ENCODE assay signal across 3 cellular contexts in genomic region chr9:136507221-136507991, GRCh38.
TF ChIP-seq lines count a peak whose summit lies in the region.

No MANE protein-coding gene starts in this region.

TF ChIP-seq in HepG2, 621 proteins besides CTCF, POLR2A, EP300 and RAD21:
- TF ChIP-seq RFX3 (CRISPR knock-in tag; IDR thresholded peaks at IDR 0.05), result no peak
- TF ChIP-seq KLF15 (CRISPR knock-in tag; IDR thresholded peaks at IDR 0.05; ENCODE audit: borderline replicate concordance), result no peak
- no peak for TF ChIP-seq ZNF547 (CRISPR knock-in tag; IDR thresholded peaks at IDR 0.05)
- no peak for TF ChIP-seq SAFB2 (CRISPR knock-in tag; IDR thresholded peaks at IDR 0.05; ENCODE audit: borderline replicate concordance, low read depth)
- TF ChIP-seq ZFP36 (IDR thresholded peaks at IDR 0.05; ENCODE audit: borderline replicate concordance, low read depth, low read length, partially characterized antibody), result peak; percentile 51

TF ChIP-seq in K562, 482 proteins besides CTCF, POLR2A, EP300 and RAD21:
- TF ChIP-seq POLR2AphosphoS5 (IDR thresholded peaks at IDR 0.05; ENCODE audit: control insufficient read depth, insufficient read depth, low read depth, low read length) (no peak), ZFP36 (IDR thresholded peaks at IDR 0.05; ENCODE audit: low read depth, low read length, partially characterized antibody) (peak; percentile 99), ZNF436 (CRISPR knock-in tag; IDR thresholded peaks at IDR 0.05) (peak; percentile 79; the same call in 1 of the 2 replicates), ATF1 (CRISPR knock-in tag; IDR thresholded peaks at IDR 0.05) (no peak), ATF1 (tag; IDR thresholded peaks at IDR 0.05) (no peak), GTF3C2 (IDR thresholded peaks at IDR 0.05; ENCODE audit: borderline replicate concordance, extremely low read depth, insufficient read length) (peak; percentile 67), BCOR (IDR thresholded peaks at IDR 0.05) (0 out of 2 replicates have a peak, but pooled peaks have one; percentile 45)

TF ChIP-seq in SK-N-SH, 30 proteins besides CTCF, POLR2A, EP300 and RAD21:
- TF ChIP-seq PBX3 (IDR thresholded peaks at IDR 0.05), result no peak
- no peak for TF ChIP-seq IRF3 (IDR thresholded peaks at IDR 0.05; ENCODE audit: low read depth, low read length)
- TF ChIP-seq RFX5 (IDR thresholded peaks at IDR 0.05; ENCODE audit: low read length), result no peak
- TF ChIP-seq SIN3A (IDR thresholded peaks at IDR 0.05; ENCODE audit: borderline replicate concordance, low read depth, low read length), result no peak
- no peak for TF ChIP-seq SMC3 (IDR thresholded peaks at IDR 0.05; ENCODE audit: low read depth, low read length)
- TF ChIP-seq RCOR1 (IDR thresholded peaks at IDR 0.05; ENCODE audit: low read length), result no peak
- no peak for TF ChIP-seq RXRA (IDR thresholded peaks at IDR 0.05; ENCODE audit: borderline replicate concordance, low read depth)
- no peak for TF ChIP-seq MAX (IDR thresholded peaks at IDR 0.05; ENCODE audit: low read depth)
- no peak for TF ChIP-seq USF2 (IDR thresholded peaks at IDR 0.05; ENCODE audit: borderline replicate concordance, low read depth, low read length)
- TF ChIP-seq REST (IDR thresholded peaks at IDR 0.05; ENCODE audit: low read depth, low read length), result no peak
- TF ChIP-seq POLR2AphosphoS5 (IDR thresholded peaks at IDR 0.05; ENCODE audit: low read depth, low read length), result no peak
- TF ChIP-seq FOXM1 (IDR thresholded peaks at IDR 0.05; ENCODE audit: low read depth), result no peak
- TF ChIP-seq YY1 (IDR thresholded peaks at IDR 0.05; ENCODE audit: low read depth), result no peak
- no peak for TF ChIP-seq MXI1 (IDR thresholded peaks at IDR 0.05; ENCODE audit: low read depth, low read length)
- TF ChIP-seq JUND (IDR thresholded peaks at IDR 0.05), result no peak
- TF ChIP-seq TCF12 (IDR thresholded peaks at IDR 0.05), result no peak
